ENCODE assay signal across 27 cellular contexts in genomic region chr11:112744041-112744440, GRCh38.
DNase-seq lines count a peak whose midpoint lies in the region; ATAC-seq and TF ChIP-seq lines count a peak whose summit lies in the region.
"Had no signal": no experiment of that assay in that cellular context is flagged by ENCODE, and none has a peak within 500 bp of the region (broad histone marks: within the 10 kb centered on the region; RNA-seq: fewer than 3 reads in every experiment).

No MANE protein-coding gene starts in this region.

- H3K27ac ChIP-seq in SK-N-SH (ENCODE audit: low read depth in 2 of 2, low read length in 1 of 2) = no peak overlapping the region
- H3K27ac ChIP-seq: adrenal gland, parathyroid adenoma had no signal

- POLR2A ChIA-PET in SK-N-SH (lab: Yijun Ruan, JAX) = no interaction called here

- H3K4me2 ChIP-seq in SK-N-SH = no peak overlapping the region

- no peak for TF ChIP-seq CTCF in SK-N-SH (IDR thresholded peaks at IDR 0.05)

- 47% methylated on average over 2 of the region's 2 CpGs for whole genome bisulfite sequencing in SK-N-SH (ENCODE audit: low lambda C conversion rate)

- DNase-seq in SK-N-SH (peak; percentile 28), NCI-H2081 (lab: John Stamatoyannopoulos, UW) (peak; percentile 74 to 93), NCI-H774 (lab: John Stamatoyannopoulos, UW) (peak; percentile 20), NCI-H2107 (lab: John Stamatoyannopoulos, UW) (no peak)
- DNase-seq in activated naive CD4-positive, alpha-beta T cell (lab: John Stamatoyannopoulos, UW) = no peak
- DNase-seq: activated CD4-positive, alpha-beta T cell treated with anti-CD3 and anti-CD28 coated beads, Interleukin-2, amount 50 U/mL, for 48 hours; activated CD4-positive, CD25-positive, alpha-beta regulatory T cell treated with anti-CD3 and anti-CD28 coated beads, Interleukin-2, amount 50 U/mL, for 72 hours; activated naive CD4-positive, alpha-beta T cell treated with anti-CD3 and anti-CD28 coated beads for 36 hours; adrenal gland; Calu3; central memory CD4-positive, alpha-beta T cell; dermis blood vessel endothelial cell; EL; endodermal cell; glutamatergic neuron; mesendoderm; NCI-H1694; retina; small intestine; stimulated activated naive B cell treated with anti-CD40 and anti-IgM and Interleukin-4, amounts not matched to agents 10 μg/mL and 1 μg/mL and 100 μg/mL, for 72 hours; trophoblast cell had no signal

- no peaks in the 10 kb centered on the region for H3K9me3 ChIP-seq in SK-N-SH
- H3K9me3 ChIP-seq: adrenal gland had no signal

- H3K4me1 ChIP-seq in SK-N-SH (ENCODE audit: control insufficient read depth in 1 of 2, insufficient read depth in 2 of 2, low read depth in 1 of 2, low read length in 1 of 2) = peaks cover 0 to 11% of the 10 kb centered on the region in 2 experiments; a peak in 1 of 4 replicates
- H3K4me1 ChIP-seq: adrenal gland, parathyroid adenoma had no signal

- no peaks in the 10 kb centered on the region for H4K20me1 ChIP-seq in SK-N-SH (ENCODE audit: insufficient read depth)

- no peaks in the 10 kb centered on the region for H3K9me2 ChIP-seq in SK-N-SH

- no peak overlapping the region for H2AFZ ChIP-seq in SK-N-SH (ENCODE audit: low read depth)
- H2AFZ ChIP-seq: parathyroid adenoma had no signal

- no peaks in the 10 kb centered on the region for H3K79me2 ChIP-seq in SK-N-SH (ENCODE audit: insufficient read depth)
- H3K79me2 ChIP-seq: parathyroid adenoma had no signal

- ATAC-seq in SK-N-SH treated with all-trans-retinoic acid at 6 μM for 48 hours (no peak), GM21526 (IDR thresholded peaks at IDR 0.05; ENCODE audit: low FRiP score, unreplicated experiment) (no peak), GM19455 (IDR thresholded peaks at IDR 0.05; ENCODE audit: unreplicated experiment) (no peak)
- ATAC-seq: esophagus mucosa; left lobe of liver; stimulated activated naive B cell treated with anti-CD40 and anti-IgM and Interleukin-4, amounts not matched to agents 10 μg/mL and 1 μg/mL and 100 μg/mL, for 72 hours had no signal

- TF ChIP-seq EP300 in SK-N-SH (IDR thresholded peaks at IDR 0.05; ENCODE audit: borderline replicate concordance in 1 of 2, low read depth in 1 of 2, low read length in 1 of 2) = no peak

- CTCF ChIA-PET in SK-N-SH (lab: Yijun Ruan, JAX) = interaction anchor here (1.5 kb wide), 1 partner anchor 156 kb away, joined by 4 read pairs; no protein-coding TSS in a partner anchor

- H3K27me3 ChIP-seq in SK-N-SH (ENCODE audit: insufficient read depth) = peaks cover 10% of the 10 kb centered on the region; the same call in 1 of the 2 replicates
- H3K27me3 ChIP-seq: adrenal gland had no signal

- no peak for TF ChIP-seq RAD21 in SK-N-SH (IDR thresholded peaks at IDR 0.05; ENCODE audit: low read length)

- H3F3A ChIP-seq in SK-N-SH (replicated peaks; ENCODE audit: insufficient read depth) = no peaks in the 10 kb centered on the region

- no peak overlapping the region for H3K9ac ChIP-seq in SK-N-SH
- H3K9ac ChIP-seq: parathyroid adenoma had no signal

- H3K4me3 ChIP-seq in SK-N-SH (ENCODE audit: low read depth in 2 of 2, low read length in 1 of 2) = no peak overlapping the region
- H3K4me3 ChIP-seq: adrenal gland had no signal

- H3K36me3 ChIP-seq in SK-N-SH (replicated peaks in 1 of 2; ENCODE audit: control insufficient read depth in 1 of 2, insufficient read depth in 2 of 2, low read length in 1 of 2) = no peaks in the 10 kb centered on the region
- H3K36me3 ChIP-seq: adrenal gland had no signal

TF ChIP-seq in SK-N-SH, 30 proteins besides CTCF, POLR2A, EP300 and RAD21:
- TF ChIP-seq MAX (IDR thresholded peaks at IDR 0.05; ENCODE audit: low read depth) (no peak), TAF1 (IDR thresholded peaks at IDR 0.05; ENCODE audit: borderline replicate concordance, low read depth, low read length) (no peak), MXI1 (IDR thresholded peaks at IDR 0.05; ENCODE audit: low read depth, low read length) (no peak), NFIC (IDR thresholded peaks at IDR 0.05; ENCODE audit: borderline replicate concordance) (no peak), TCF12 (IDR thresholded peaks at IDR 0.05) (no peak), JUND (IDR thresholded peaks at IDR 0.05) (no peak), RFX5 (IDR thresholded peaks at IDR 0.05; ENCODE audit: low read length) (no peak), EZH2phosphoT487 (IDR thresholded peaks at IDR 0.05; ENCODE audit: borderline replicate concordance, low read depth) (no peak), IRF3 (IDR thresholded peaks at IDR 0.05; ENCODE audit: low read depth, low read length) (no peak), FOXJ3 (CRISPR knock-in tag; IDR thresholded peaks at IDR 0.05) (no peak)

TF ChIP-seq in SK-N-SH treated with all-trans-retinoic acid at 6 μM for 48 hours, 23 proteins besides CTCF, POLR2A, EP300 and RAD21 (continues in another document):
- TF ChIP-seq GLIS3 (CRISPR knock-in tag; IDR thresholded peaks at IDR 0.05) (no peak), RARB (CRISPR knock-in tag; IDR thresholded peaks at IDR 0.05) (no peak), TCF4 (CRISPR knock-in tag; IDR thresholded peaks at IDR 0.05; ENCODE audit: borderline replicate concordance) (no peak), ZNF70 (CRISPR knock-in tag; IDR thresholded peaks at IDR 0.05) (no peak), ZFP3 (CRISPR knock-in tag; IDR thresholded peaks at IDR 0.05) (no peak), ARNTL (CRISPR knock-in tag; IDR thresholded peaks at IDR 0.05; ENCODE audit: borderline replicate concordance, low read depth) (no peak), PPARA (CRISPR knock-in tag; IDR thresholded peaks at IDR 0.05; ENCODE audit: borderline replicate concordance) (no peak), ZNF8 (CRISPR knock-in tag; IDR thresholded peaks at IDR 0.05) (no peak), CREB5 (CRISPR knock-in tag; IDR thresholded peaks at IDR 0.05; ENCODE audit: low read depth) (no peak), CSRNP3 (CRISPR knock-in tag; IDR thresholded peaks at IDR 0.05) (no peak), CSDC2 (CRISPR knock-in tag; IDR thresholded peaks at IDR 0.05) (no peak), ZFP30 (CRISPR knock-in tag; IDR thresholded peaks at IDR 0.05) (no peak), ISL1 (CRISPR knock-in tag; IDR thresholded peaks at IDR 0.05) (no peak), PATZ1 (CRISPR knock-in tag; IDR thresholded peaks at IDR 0.05; ENCODE audit: borderline replicate concordance) (no peak)

Comparison
In these comparisons a context has a peak if more than half of its experiments do, and no peak if none do; other contexts are left out.
1. DNase-seq: peak in SK-N-SH (single experiment), NCI-H2081 (2 of 2) and NCI-H774 (single experiment); none in NCI-H2107 (single experiment) and activated naive CD4-positive, alpha-beta T cell (0 of 4).